In genomic region chr1:13965770-13966398, GRCh38 we compare ENCODE assay signal across 8 cellular contexts.
DNase-seq lines count a peak whose midpoint lies in the region; ATAC-seq and TF ChIP-seq lines count a peak whose summit lies in the region.

No MANE protein-coding gene starts in this region.

- H3K4me1 Mint-ChIP-seq in activated T-cell treated with anti-CD3 and anti-CD28 coated beads, Interleukin-2, amount 50 U/mL, for 24 hours (ENCODE audit: low read depth): no peaks in the 10 kb centered on the region

- CTCF ChIA-PET in BJ (lab: Yijun Ruan, JAX) (interaction anchor here (1.0 to 2.9 kb wide), 3 partner anchors 1083 to 1134 kb away, joined by 3 to 10 read pairs (median 3); no protein-coding TSS in a partner anchor), HEK293T (lab: Yijun Ruan, JAX) (interaction anchor here (0.6 to 1.2 kb wide), 4 partner anchors 12 to 1097 kb away, joined by 3 read pairs; no protein-coding TSS in a partner anchor)

- DNase-seq in BJ (ENCODE audit: low read depth) (no peak), HEK293T (ENCODE audit: extremely low spot score) (peak; percentile 68), NCI-H774 (lab: John Stamatoyannopoulos, UW) (peak; percentile 28), dorsolateral prefrontal cortex (peak; percentile 26 to 83 (median 68)), lung microvascular endothelial cell (ENCODE audit: low read depth in 2 of 2) (peak; percentile 45 to 48), GDM1 (lab: John Stamatoyannopoulos, UW) (no peak)
- DNase-seq in activated T-cell treated with anti-CD3 and anti-CD28 coated beads, Interleukin-2, amount 50 U/mL, for 24 hours: no peak

- TF ChIP-seq CTCF in BJ (IDR thresholded peaks at IDR 0.05; ENCODE audit: insufficient read depth, low read depth, low read length) (peak; percentile 36), dorsolateral prefrontal cortex (IDR thresholded peaks at IDR 0.05 in 54 of 56, conservative IDR thresholded peaks at IDR 0.05 in 2 of 56; ENCODE audit: low read depth in 1 of 56, partially characterized antibody in 56 of 56) (peak in 55 of 56 donors; percentile 24 to 80 (median 61))

- peaks cover 47% of the 10 kb centered on the region for H3K27me3 Mint-ChIP-seq in activated T-cell treated with anti-CD3 and anti-CD28 coated beads, Interleukin-2, amount 50 U/mL, for 24 hours

- no peak overlapping the region for H3K4me3 Mint-ChIP-seq in activated T-cell treated with anti-CD3 and anti-CD28 coated beads, Interleukin-2, amount 50 U/mL, for 24 hours

- H3K27me3 ChIP-seq in BJ (ENCODE audit: control insufficient read depth, insufficient read depth, low read length) (no peaks in the 10 kb centered on the region), dorsolateral prefrontal cortex (no peaks in the 10 kb centered on the region)

- H3K27ac ChIP-seq in dorsolateral prefrontal cortex: peak overlapping the region in 2 of 59 donors; percentile 9 to 16

- H3K27ac Mint-ChIP-seq in activated T-cell treated with anti-CD3 and anti-CD28 coated beads, Interleukin-2, amount 50 U/mL, for 24 hours: no peak overlapping the region

- intact Hi-C loops in dorsolateral prefrontal cortex (cut with DNase I): loop anchor here (5.0 to 10.0 kb wide), 4 partner anchors 949 to 1129 kb away; no protein-coding TSS in a partner anchor

- H3K9me3 Mint-ChIP-seq in activated T-cell treated with anti-CD3 and anti-CD28 coated beads, Interleukin-2, amount 50 U/mL, for 24 hours: peaks cover 7% of the 10 kb centered on the region

- no peaks in the 10 kb centered on the region for H3K36me3 ChIP-seq in BJ (ENCODE audit: control insufficient read depth, insufficient read depth, low read length)

- POLR2A ChIA-PET in BJ (lab: Charles Lee): no interaction called here
- POLR2A ChIA-PET in HEK293T (lab: Yijun Ruan, JAX): no interaction called here

- H3K4me3 ChIP-seq in BJ (ENCODE audit: low read depth, low read length) (no peak overlapping the region), dorsolateral prefrontal cortex (no peak overlapping the region)

- H3K36me3 Mint-ChIP-seq in activated T-cell treated with anti-CD3 and anti-CD28 coated beads, Interleukin-2, amount 50 U/mL, for 24 hours (ENCODE audit: low read depth): no peaks in the 10 kb centered on the region

- ATAC-seq in HG02970 (IDR thresholded peaks at IDR 0.05; ENCODE audit: low FRiP score, unreplicated experiment): no peak

TF ChIP-seq in HEK293T, 16 proteins besides CTCF, POLR2A, EP300 and RAD21:
- TF ChIP-seq SUZ12 (IDR thresholded peaks at IDR 0.05) (no peak), LEF1 (IDR thresholded peaks at IDR 0.05; ENCODE audit: borderline replicate concordance) (no peak), TARDBP (IDR thresholded peaks at IDR 0.05) (no peak), FOXA1 (IDR thresholded peaks at IDR 0.05) (no peak), L3MBTL2 (conservative IDR thresholded peaks at IDR 0.05) (no peak), PKNOX1 (IDR thresholded peaks at IDR 0.05) (no peak), ZNF384 (IDR thresholded peaks at IDR 0.05) (no peak), NFRKB (IDR thresholded peaks at IDR 0.05) (no peak), FOXK2 (IDR thresholded peaks at IDR 0.05) (no peak), FOXM1 (IDR thresholded peaks at IDR 0.05; ENCODE audit: borderline replicate concordance) (no peak), HDGF (IDR thresholded peaks at IDR 0.05; ENCODE audit: borderline replicate concordance) (no peak), BHLHE40 (IDR thresholded peaks at IDR 0.05; ENCODE audit: borderline replicate concordance) (no peak), ARNT (IDR thresholded peaks at IDR 0.05) (no peak), SP1 (IDR thresholded peaks at IDR 0.05) (no peak), CTBP1 (IDR thresholded peaks at IDR 0.05; ENCODE audit: borderline replicate concordance) (no peak), ELF4 (IDR thresholded peaks at IDR 0.05) (no peak)

Comparison
In these comparisons a context has a peak if more than half of its experiments do, and no peak if none do; other contexts are left out.
1. DNase-seq: peak in HEK293T (single experiment), NCI-H774 (single experiment), dorsolateral prefrontal cortex (10 of 10) and lung microvascular endothelial cell (2 of 2); none in BJ (single experiment), activated T-cell treated with anti-CD3 and anti-CD28 coated beads, Interleukin-2, amount 50 U/mL, for 24 hours (single experiment) and GDM1 (single experiment).